Comparison of ENCODE assay signal across 14 cellular contexts in the genomic region with DNA sequence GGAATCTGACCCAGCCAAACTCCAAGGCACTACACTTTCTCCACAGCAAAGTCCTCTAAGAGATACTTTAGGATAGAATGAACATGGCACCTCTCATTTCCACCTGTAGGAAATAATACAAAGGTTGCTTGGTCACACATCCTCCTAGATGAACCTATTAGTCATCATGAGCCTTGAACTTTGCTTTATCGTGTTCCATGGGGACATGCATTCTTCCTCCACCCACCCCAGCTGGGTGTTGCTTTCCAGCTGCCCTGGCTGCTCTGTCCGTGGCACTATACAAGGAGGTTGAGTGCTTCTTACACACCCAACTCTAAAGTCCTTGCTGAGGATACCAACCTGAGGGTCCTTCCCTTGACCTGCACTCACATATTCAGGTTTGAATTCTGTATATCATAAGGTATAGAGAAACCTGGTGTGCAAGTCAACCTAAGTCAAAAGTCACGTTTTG. TPM values are rescaled to one million over a fixed set of nuclear protein-coding genes. Genes with fewer than 3 reads are reported as not detected.
DNase-seq lines count a peak whose midpoint lies in the region; ATAC-seq, FAIRE-seq and TF ChIP-seq lines count a peak whose summit lies in the region.
"Had no signal": no experiment of that assay in that cellular context is flagged by ENCODE, and none has a peak within 500 bp of the region (broad histone marks: within the 10 kb centered on the region; RNA-seq: fewer than 3 reads in every experiment).

No MANE protein-coding gene starts in this region.

- RAD21 ChIA-PET in HCT116 (lab: Charles Lee; ENCODE audit: low non-redundant PET in 1 of 2, low total read pairs in 2 of 2, uncharacterized antibody in 2 of 2, unreplicated experiment in 2 of 2): no interaction called here

- no peak for TF ChIP-seq CTCF in HCT116 (IDR thresholded peaks at IDR 0.05 in 2 of 3, conservative IDR thresholded peaks at IDR 0.05 in 1 of 3; ENCODE audit: borderline replicate concordance in 1 of 3, insufficient read depth in 1 of 3, low read depth in 2 of 3, low read length in 2 of 3)
- no peak for TF ChIP-seq CTCF in RWPE2 (IDR thresholded peaks at IDR 0.05; ENCODE audit: poor library complexity, severe bottlenecking)
- no peak for TF ChIP-seq CTCF in HepG2 (CRISPR knock-in tag; IDR thresholded peaks at IDR 0.05)
- no peak for TF ChIP-seq CTCF in smooth muscle cell (IDR thresholded peaks at IDR 0.05; ENCODE audit: borderline replicate concordance, insufficient read depth, poor library complexity, severe bottlenecking)
- no peak for TF ChIP-seq CTCF in pancreas (IDR thresholded peaks at IDR 0.05)

- H3K4me3 ChIP-seq in HCT116 (replicated peaks in 1 of 2; ENCODE audit: low read depth in 1 of 2, low read length in 2 of 2) (peak overlapping the region in 1 of 2 experiments; percentile 39; a peak in 2 of 4 replicates), RWPE2 (ENCODE audit: severe bottlenecking) (no peak overlapping the region), HepG2 (replicated peaks in 1 of 3; ENCODE audit: insufficient read depth in 1 of 3, low read depth in 2 of 3, low read length in 3 of 3) (no peak overlapping the region), smooth muscle cell (no peak overlapping the region), pancreas (no peak overlapping the region)

- peak; percentile 68 for FAIRE-seq in HepG2 (lab: Jason Lieb, UNC)
- no peak for FAIRE-seq in pancreas (lab: Jason Lieb, UNC)

- no peaks in the 10 kb centered on the region for H3K9me2 ChIP-seq in HCT116 (ENCODE audit: insufficient read depth)

- TF ChIP-seq RAD21 in HCT116 (IDR thresholded peaks at IDR 0.05; ENCODE audit: low read depth) (no peak), HepG2 (CRISPR knock-in tag; IDR thresholded peaks at IDR 0.05) (0 out of 2 replicates have a peak, but pooled peaks have one; percentile 13)

- H3K36me3 ChIP-seq in HCT116 (ENCODE audit: control insufficient read depth in 1 of 2, insufficient read depth in 2 of 2, low read length in 2 of 2): no peaks in the 10 kb centered on the region
- H3K36me3 ChIP-seq in RWPE2 (ENCODE audit: low read depth): peaks cover 3% of the 10 kb centered on the region; the same call in 1 of the 2 replicates
- peaks cover 4 to 34% of the 10 kb centered on the region in 2 experiments for H3K36me3 ChIP-seq in HepG2 (replicated peaks in 1 of 2; ENCODE audit: control insufficient read depth in 1 of 2, insufficient read depth in 2 of 2, low read length in 2 of 2)
- no peaks in the 10 kb centered on the region for H3K36me3 ChIP-seq in smooth muscle cell (ENCODE audit: low read depth)
- no peaks in the 10 kb centered on the region for H3K36me3 ChIP-seq in pancreas

- no peak overlapping the region for H3K9ac ChIP-seq in HCT116 (ENCODE audit: low read length)
- no peak overlapping the region for H3K9ac ChIP-seq in HepG2 (ENCODE audit: insufficient read depth, low read depth, low read length)
- no peak overlapping the region for H3K9ac ChIP-seq in smooth muscle cell (ENCODE audit: low read depth)

- no peak overlapping the region for H3K27ac ChIP-seq in HCT116 (ENCODE audit: low read depth, low read length)
- H3K27ac ChIP-seq in RWPE2 (ENCODE audit: poor library complexity, severe bottlenecking): peak overlapping the region; percentile 70
- H3K27ac ChIP-seq in HepG2 (ENCODE audit: extremely low read length, insufficient read depth, low read length): peak overlapping the region; percentile 43
- peak overlapping the region; percentile 68 for H3K27ac ChIP-seq in smooth muscle cell (ENCODE audit: low read depth)
- H3K27ac ChIP-seq in pancreas: no peak overlapping the region

- 56% methylated on average over 3 of the region's 3 CpGs for WGBS in HepG2 (ENCODE audit: low lambda C conversion rate)
- 56% methylated on average over 3 of the region's 3 CpGs for WGBS in smooth muscle cell (ENCODE audit: low lambda C conversion rate)
- WGBS in pancreas, 2 donors: 84 to 89% methylated on average over 3 of the region's 3 CpGs

- H3K27me3 ChIP-seq in HCT116 (ENCODE audit: insufficient read depth, low read length): no peaks in the 10 kb centered on the region
- no peaks in the 10 kb centered on the region for H3K27me3 ChIP-seq in RWPE2 (ENCODE audit: insufficient read depth, poor library complexity, severe bottlenecking)
- no peaks in the 10 kb centered on the region for H3K27me3 ChIP-seq in HepG2 (ENCODE audit: control insufficient read depth in 1 of 2, insufficient read depth in 2 of 2, low read length in 2 of 2)
- H3K27me3 ChIP-seq in smooth muscle cell (ENCODE audit: low read depth): no peaks in the 10 kb centered on the region
- no peaks in the 10 kb centered on the region for H3K27me3 ChIP-seq in pancreas

- ATAC-seq in HCT116 (no peak), RWPE2 (ENCODE audit: low read depth) (no peak), HepG2 (peak; percentile 45), pancreas (no peak)

- TF ChIP-seq EP300 in HepG2 (IDR thresholded peaks at IDR 0.05; ENCODE audit: low read depth in 2 of 2, low read length in 2 of 2) (peak; percentile 32 to 72; a peak in 2 of 4 replicates), HepG2 (CRISPR knock-in tag; IDR thresholded peaks at IDR 0.05; ENCODE audit: borderline replicate concordance) (peak; percentile 37; the same call in 1 of the 2 replicates)

- H4K20me1 ChIP-seq in HCT116 (ENCODE audit: insufficient read depth) (no peaks in the 10 kb centered on the region), HepG2 (ENCODE audit: insufficient read depth, low read length) (peaks cover 41% of the 10 kb centered on the region; the same call in 1 of the 2 replicates), smooth muscle cell (ENCODE audit: low read depth) (peaks cover 91% of the 10 kb centered on the region)

- in situ Hi-C loops in HepG2 (cut with HindIII; ENCODE audit: extremely low pct_ligation_motif_present, low pct_unique_long_range_greater_than_20kb): loop anchor here (5.0 kb wide), 1 partner anchor 53 kb away; the partner anchor contains the start of gene SPRED2

- peaks cover 9% of the 10 kb centered on the region for H3F3A ChIP-seq in smooth muscle cell (ENCODE audit: low read depth)

- H2AFZ ChIP-seq in HCT116 (ENCODE audit: low read depth, low read length, poor library complexity, severe bottlenecking) (no peak overlapping the region), HepG2 (ENCODE audit: low read length) (no peak overlapping the region), smooth muscle cell (ENCODE audit: low read depth) (no peak overlapping the region)

- intact Hi-C loops in HCT116 (cut with micrococcal nuclease) (no loop called here), HepG2 (cut with micrococcal nuclease; ENCODE audit: unreplicated experiment) (no loop called here), pancreas (cut with DNase I) (loop anchor here in 1 of 3 donors (10.0 kb wide), 1 partner anchor 55 kb away; the partner anchor contains the start of gene SPRED2)

- peaks cover 74 to 78% of the 10 kb centered on the region in 2 experiments for H3K4me1 ChIP-seq in HCT116 (ENCODE audit: control insufficient read depth in 1 of 2, insufficient read depth in 2 of 2, low read length in 2 of 2)
- peaks cover 79% of the 10 kb centered on the region for H3K4me1 ChIP-seq in RWPE2 (ENCODE audit: insufficient read depth, poor library complexity, severe bottlenecking)
- H3K4me1 ChIP-seq in HepG2 (ENCODE audit: insufficient read depth, low read length): peaks cover 95% of the 10 kb centered on the region
- peaks cover 24% of the 10 kb centered on the region for H3K4me1 ChIP-seq in smooth muscle cell (ENCODE audit: low read depth)
- H3K4me1 ChIP-seq in pancreas: peaks cover 26 to 50% (median 36%) of the 10 kb centered on the region in 3 donors

- DNase-seq in HCT116 (ENCODE audit: low read depth, low spot score) (no peak), RWPE2 (ENCODE audit: low spot score) (no peak), HepG2 (ENCODE audit: low spot score) (peak; percentile 80), smooth muscle cell (lab: John Stamatoyannopoulos, UW; ENCODE audit: unreplicated experiment) (no peak), COR-L47 (lab: John Stamatoyannopoulos, UW) (no peak), globus pallidus (ENCODE audit: low spot score) (no peak), pancreas (no peak)
- DNase-seq in activated naive CD4-positive, alpha-beta T cell treated with Interleukin-2 at 50 U/mL for 16 hours: no peak
- DNase-seq: AML-193; CD4-positive, alpha-beta T cell; GF-D8; GOT3; NCI-H1417 treated with DMSO at 0.1 percent for 48 hours; NCI-H2029 had no signal

- POLR2A ChIA-PET in HCT116 (lab: Charles Lee): interaction anchor here (1.3 kb wide), 1 partner anchor 12 kb away, joined by 3 read pairs; no protein-coding TSS in a partner anchor
- POLR2A ChIA-PET in HepG2 (lab: Yijun Ruan, JAX): interaction anchor here (0.6 to 3.6 kb wide), 6 partner anchors 9 to 56 kb away, joined by 3 to 14 read pairs (median 9); partner anchors contain the start of gene SPRED2

- H3K4me2 ChIP-seq in HCT116 (ENCODE audit: low read length): peak overlapping the region; percentile 73
- peak overlapping the region; percentile 51 for H3K4me2 ChIP-seq in HepG2 (ENCODE audit: low read depth, low read length)
- peak overlapping the region; percentile 29 for H3K4me2 ChIP-seq in smooth muscle cell

- TF ChIP-seq POLR2A in HCT116 (IDR thresholded peaks at IDR 0.05; ENCODE audit: borderline replicate concordance, extremely low read depth, insufficient read depth, insufficient read length) (no peak), HepG2 (IDR thresholded peaks at IDR 0.05; ENCODE audit: insufficient read depth in 1 of 2, low read depth in 2 of 2, low read length in 2 of 2) (no peak)

- H3K79me2 ChIP-seq in HCT116 (ENCODE audit: insufficient read depth, low read length) (peaks cover 88% of the 10 kb centered on the region), HepG2 (ENCODE audit: insufficient read depth, low read length) (peaks cover 95% of the 10 kb centered on the region), smooth muscle cell (ENCODE audit: low read depth) (peaks cover 65% of the 10 kb centered on the region)

- CTCF ChIA-PET in HCT116 (lab: Charles Lee) (no interaction called here), HepG2 (lab: Yijun Ruan, JAX; ENCODE audit: low intra/inter-chr PET ratio, low total read pairs) (no interaction called here)

- H3K9me3 ChIP-seq in HCT116 (ENCODE audit: control insufficient read depth in 1 of 2, insufficient read depth in 1 of 2, low read depth in 1 of 2, low read length in 2 of 2) (no peaks in the 10 kb centered on the region), RWPE2 (ENCODE audit: severe bottlenecking) (no peaks in the 10 kb centered on the region), HepG2 (ENCODE audit: low read length) (no peaks in the 10 kb centered on the region), smooth muscle cell (replicated peaks; ENCODE audit: low read depth) (no peaks in the 10 kb centered on the region), pancreas (no peaks in the 10 kb centered on the region)

- no TSS peak for BruUV-seq in HCT116 (replicated peaks; lab: Mats Ljungman, UMichigan)
- no TSS peak for BruUV-seq in HepG2 (replicated peaks; lab: Mats Ljungman, UMichigan)

RNA-seq across cellular contexts. Expression of gene SPRED2, which starts 52.7 kb away (rescaled TPM):
- total RNA-seq in HCT116 (2021; ENCODE audit: unreplicated experiment) (62.6 TPM), HepG2 (2016; rRNA removed; fragmentation: Illumina TruSeq; extraction: Trizol) (13.0 and 17.7 TPM in 2 replicates), smooth muscle cell (18.3 and 21.3 TPM in 2 replicates), pancreas (10 to 100 TPM; 13.8 to 20.0 (median 16.3) TPM)
- 33.2 and 33.7 TPM in 2 replicates for polyA plus RNA-seq in HCT116 (2012)
- total RNA-seq in HepG2 (2016; cell fraction: cytosol; rRNA removed; fragmentation: Illumina TruSeq; extraction: Trizol; ENCODE audit: low read depth): 8.2 and 14.6 TPM in 2 replicates
- 13.6 and 15.0 TPM in 2 replicates for total RNA-seq in HepG2 (2016; cell fraction: insoluble cytoplasmic fraction; rRNA removed; fragmentation: Illumina TruSeq; extraction: Trizol)
- 14.7 and 17.3 TPM in 2 replicates for total RNA-seq in HepG2 (2016; cell fraction: membrane; rRNA removed; fragmentation: Illumina TruSeq; extraction: Trizol)
- 17.1 and 21.0 TPM in 2 replicates for total RNA-seq in HepG2 (2016; cell fraction: nucleus; rRNA removed; fragmentation: Illumina TruSeq; extraction: Trizol)
- polyA plus RNA-seq in HepG2 (2011; rRNA removed) (34.4 and 37.0 TPM in 2 replicates), smooth muscle cell (23.0 and 23.7 TPM in 2 replicates), pancreas (10 to 100 TPM in 1 of 2 donors, 1 to 10 TPM in 1; 6.2 to 12.2 TPM)
- 35.1 and 36.7 TPM in 2 replicates for polyA plus RNA-seq in HepG2 (2011; cell fraction: cytosol; rRNA removed)
- 42.3 and 51.3 TPM in 2 replicates for polyA plus RNA-seq in HepG2 (2011; cell fraction: nucleus; rRNA removed)
- 50.2 and 57.7 TPM in 2 replicates for polyA plus RNA-seq in HepG2 (2012)
- polyA plus RNA-seq in HepG2 (2016; cell fraction: cytosol; fragmentation: Illumina TruSeq; extraction: Trizol; ENCODE audit: low read depth): 7.2 and 7.7 TPM in 2 replicates
- 35.3 and 42.4 TPM in 2 replicates for polyA plus RNA-seq in HepG2 (2016; cell fraction: insoluble cytoplasmic fraction; fragmentation: Illumina TruSeq; extraction: Trizol; ENCODE audit: low read depth)
- 18.9 and 19.9 TPM in 2 replicates for polyA plus RNA-seq in HepG2 (2016; cell fraction: membrane; fragmentation: Illumina TruSeq; extraction: Trizol; ENCODE audit: low read depth)
- polyA plus RNA-seq in HepG2 (2016; cell fraction: nucleus; fragmentation: Illumina TruSeq; extraction: Trizol; ENCODE audit: insufficient read depth, low read depth): 39.6 and 40.2 TPM in 2 replicates
- polyA minus RNA-seq in HepG2 (2011; rRNA and poly(A)+ RNA removed; ENCODE audit: low replicate concordance): 4.9 and 74.4 TPM in 2 replicates
- 42.6 and 50.6 TPM in 2 replicates for polyA minus RNA-seq in HepG2 (2011; cell fraction: cytosol; rRNA and poly(A)+ RNA removed)
- polyA minus RNA-seq in HepG2 (2011; cell fraction: nucleus; rRNA and poly(A)+ RNA removed): 36.3 and 43.9 TPM in 2 replicates

Comparison
In these comparisons a context has a peak if more than half of its experiments do, and no peak if none do; other contexts are left out.
1. H3K27ac ChIP-seq: peak in RWPE2 (single experiment), HepG2 (single experiment) and smooth muscle cell (single experiment); none in HCT116 (single experiment) and pancreas (0 of 4).
2. Of the 20 proteins assayed by ChIP-seq in both HepG2 and HCT116: peak only in HepG2: ATF3, FOSL1, JUND, MAX and RAD21; only in HCT116: SP1; in both: none; in neither: 14.
3. Peak in every context shown above with its lines, with median percentiles within 50 percentile points of each other: H3K4me2 ChIP-seq.